34 cellular contexts compared by ENCODE assay signal in genomic region chr16:47967374-47967773, GRCh38.
"Had no signal": no experiment of that assay in that cellular context is flagged by ENCODE, and none has a peak within 500 bp of the region (broad histone marks: within the 10 kb centered on the region; RNA-seq: fewer than 3 reads in every experiment).

No MANE protein-coding gene starts in this region.

- H3K4me3 ChIP-seq: adrenal gland, ascending aorta, body of pancreas, breast epithelium, cardiac muscle cell had no signal

- DNase-seq: activated effector memory CD4-positive, alpha-beta T cell treated with anti-CD3 and anti-CD28 coated beads, Interleukin-2, amount 50 U/mL, for 16 hours; activated effector memory CD4-positive, alpha-beta T cell treated with Interleukin-2 at 50 U/mL for 16 hours; activated gamma-delta T cell; activated gamma-delta T cell treated with Interleukin-2 at 50 U/mL for 16 hours; activated naive CD4-positive, alpha-beta T cell; activated naive CD4-positive, alpha-beta T cell treated with anti-CD3 and anti-CD28 coated beads for 36 hours; activated naive CD4-positive, alpha-beta T cell treated with anti-CD3 and anti-CD28 coated beads, Interleukin-2, amount 10 ng/mL, durations not matched to agents 7 days and 5 days; activated naive CD4-positive, alpha-beta T cell treated with anti-CD3 and anti-CD28 coated beads, Interleukin-2, amount 50 U/mL, for 16 hours; activated naive CD4-positive, alpha-beta T cell treated with Interleukin-2 at 50 U/mL for 16 hours; activated naive CD8-positive, alpha-beta T cell treated with anti-CD3 and anti-CD28 coated beads for 36 hours; activated naive CD8-positive, alpha-beta T cell treated with anti-CD3 and anti-CD28 coated beads, Interleukin-2, amount 10 ng/mL, durations not matched to agents 7 days and 5 days; activated naive CD8-positive, alpha-beta T cell treated with anti-CD3 and anti-CD28 coated beads, Interleukin-2, amount 50 U/mL, for 24 hours; activated T-cell treated with anti-CD3 and anti-CD28 coated beads, Interleukin-2, amount 50 U/mL, for 1 hour; activated T-cell treated with anti-CD3 and anti-CD28 coated beads, Interleukin-2, amount 50 U/mL, for 24 hours; activated T-cell treated with anti-CD3 and anti-CD28 coated beads, Interleukin-2, amount 50 U/mL, for 4 hours; activated T-cell treated with anti-CD3 and anti-CD28 coated beads, Interleukin-2, amount 50 U/mL, for 48 hours; activated T-cell treated with anti-CD3 and anti-CD28 coated beads, Interleukin-2, amount 50 U/mL, for 72 hours; adrenal gland; amniotic stem cell; amygdala; anterior cingulate cortex; aorta; body of pancreas; brain microvascular endothelial cell; caudate nucleus; central memory CD4-positive, alpha-beta T cell; cerebellar nuclear complex had no signal

- H3K4me1 ChIP-seq: adrenal gland, ascending aorta, body of pancreas, breast epithelium had no signal

- H3K9me3 ChIP-seq: adrenal gland, ascending aorta, body of pancreas, breast epithelium had no signal

- ATAC-seq: activated naive CD4-positive, alpha-beta T cell treated with anti-CD3 and anti-CD28 coated beads, Interleukin-2, amount 50 U/mL, for 72 hours; activated naive CD8-positive, alpha-beta T cell treated with anti-CD3 and anti-CD28 coated beads, Interleukin-2, amount 50 U/mL, for 24 hours; activated T-cell treated with anti-CD3 and anti-CD28 coated beads, Interleukin-2, amount 50 U/mL, for 4 hours; activated T-cell treated with anti-CD3 and anti-CD28 coated beads, Interleukin-2, amount 50 U/mL, for 72 hours; activated T-helper 17 cell treated with anti-CD3 and anti-CD28 coated beads, Interleukin-2, amount 50 U/mL, for 72 hours; body of pancreas had no signal

- H3K36me3 ChIP-seq: adrenal gland, ascending aorta, brain microvascular endothelial cell, breast epithelium, cardiac muscle cell had no signal

- FAIRE-seq: astrocyte, bronchial epithelial cell had no signal

- H3K27me3 ChIP-seq: adrenal gland, ascending aorta, body of pancreas, brain microvascular endothelial cell, breast epithelium, cardiac muscle cell had no signal

- H3K27ac ChIP-seq: adrenal gland, ascending aorta, body of pancreas, brain microvascular endothelial cell, breast epithelium, cardiac muscle cell had no signal
